In the genomic region with DNA sequence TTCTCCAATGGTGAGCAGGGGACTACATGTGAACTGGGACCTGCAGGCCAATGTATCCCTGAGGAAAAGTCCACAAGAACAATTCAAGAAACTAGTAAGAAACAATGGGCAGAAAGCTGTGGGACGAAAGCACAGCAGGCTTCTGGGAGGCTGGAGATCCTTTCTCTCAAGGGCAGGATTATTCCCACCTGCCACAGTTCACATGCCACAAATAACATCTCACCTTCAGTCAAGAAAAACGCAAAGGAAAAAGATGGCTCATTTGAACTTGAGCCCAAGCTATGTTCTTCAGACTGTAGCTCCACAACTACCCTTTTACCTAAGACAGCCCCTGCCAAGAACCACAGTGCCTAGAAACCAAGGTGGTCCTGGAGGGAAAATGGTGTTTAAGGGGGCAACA, we compare ENCODE assay signal across 20 cellular contexts.
"Had no signal": no experiment of that assay in that cellular context is flagged by ENCODE, and none has a peak within 500 bp of the region (broad histone marks: within the 10 kb centered on the region; RNA-seq: fewer than 3 reads in every experiment).

No MANE protein-coding gene starts in this region.

- DNase-seq: activated CD4-positive, alpha-beta memory T cell treated with anti-CD3 and anti-CD28 coated beads, Interleukin-2, amount 10 ng/mL, durations not matched to agents 7 days and 5 days; activated CD4-positive, alpha-beta T cell treated with anti-CD3 and anti-CD28 coated beads, Interleukin-2, amount 10 ng/mL, durations not matched to agents 24 days and 14 days; activated gamma-delta T cell; anterior cingulate cortex; caudate nucleus; effector CD8-positive, alpha-beta T cell; foreskin keratinocyte; lower lobe of right lung; naive B cell; occipital lobe; posterior cingulate gyrus; stimulated activated CD4-positive, alpha-beta T cell treated with anti-CD3 and anti-CD28 coated beads, Interleukin-2, amount 100 ng/mL, for 48 hours; stimulated activated CD8-positive, alpha-beta memory T cell treated with anti-CD3 and anti-CD28 coated beads, Interleukin-4, amount 100 ng/mL, for 48 hours; stimulated activated naive B cell treated with anti-CD40 and anti-IgM and Interleukin-4, amounts not matched to agents 10 μg/mL and 1 μg/mL and 100 μg/mL, for 72 hours; testis; uterus had no signal

- H3K36me3 ChIP-seq: uterus had no signal

- H3K4me1 ChIP-seq: foreskin keratinocyte, testis, uterus had no signal

- ATAC-seq: activated CD4-positive, CD25-positive, alpha-beta regulatory T cell treated with anti-CD3 and anti-CD28 coated beads, Interleukin-2, amount 50 U/mL, for 24 hours; foreskin keratinocyte; lower lobe of right lung; stimulated activated naive B cell treated with anti-CD40 and anti-IgM and Interleukin-4, amounts not matched to agents 10 μg/mL and 1 μg/mL and 100 μg/mL, for 72 hours had no signal

- H3K9me3 ChIP-seq: lower lobe of right lung, sigmoid colon, testis, uterus had no signal

- H3K27me3 ChIP-seq: foreskin keratinocyte, sigmoid colon, testis, uterus had no signal

- H3K4me3 ChIP-seq: lower lobe of right lung, sigmoid colon, smooth muscle cell, testis, uterus had no signal

- H3K27ac ChIP-seq: foreskin keratinocyte, lower lobe of right lung, sigmoid colon, testis, uterus, VCaP had no signal
